Comparison of ENCODE assay signal across 2 cellular contexts in the genomic region with DNA sequence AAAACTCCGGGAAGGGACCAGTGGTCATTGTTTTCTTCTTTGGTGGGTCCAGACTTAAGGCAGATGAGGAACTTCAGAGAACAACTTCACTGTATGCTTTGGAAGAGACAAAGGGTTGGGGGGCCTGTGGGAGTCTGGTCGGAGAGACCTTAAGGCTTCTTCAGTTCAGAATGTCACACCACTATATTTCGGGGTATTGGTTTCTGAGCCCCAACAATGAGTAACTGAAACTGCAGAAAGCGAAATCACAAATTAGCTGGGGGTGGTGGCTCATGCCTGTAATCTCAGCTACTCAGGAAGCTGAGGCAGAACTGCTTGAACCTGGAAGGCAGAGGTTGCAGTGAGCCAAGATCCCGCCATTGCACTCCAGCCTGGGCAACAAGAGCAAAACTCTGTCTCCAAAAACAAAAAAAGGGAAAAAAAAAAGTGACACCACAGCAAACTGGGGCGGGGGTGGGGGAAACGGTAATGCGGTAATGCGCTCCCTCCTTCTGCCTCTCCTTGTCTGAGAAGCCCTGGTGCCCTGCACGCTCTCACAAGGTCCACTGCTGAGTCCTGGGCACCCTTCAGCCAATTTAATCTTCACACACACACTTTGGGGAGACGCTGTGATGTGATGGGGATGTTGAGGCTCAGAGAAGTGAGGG.
TF ChIP-seq lines count a peak whose summit lies in the region.

No MANE protein-coding gene starts in this region.

TF ChIP-seq in SK-N-SH treated with all-trans-retinoic acid at 6 μM for 48 hours, 23 proteins besides CTCF, POLR2A, EP300 and RAD21:
- TF ChIP-seq, protein P1, sequence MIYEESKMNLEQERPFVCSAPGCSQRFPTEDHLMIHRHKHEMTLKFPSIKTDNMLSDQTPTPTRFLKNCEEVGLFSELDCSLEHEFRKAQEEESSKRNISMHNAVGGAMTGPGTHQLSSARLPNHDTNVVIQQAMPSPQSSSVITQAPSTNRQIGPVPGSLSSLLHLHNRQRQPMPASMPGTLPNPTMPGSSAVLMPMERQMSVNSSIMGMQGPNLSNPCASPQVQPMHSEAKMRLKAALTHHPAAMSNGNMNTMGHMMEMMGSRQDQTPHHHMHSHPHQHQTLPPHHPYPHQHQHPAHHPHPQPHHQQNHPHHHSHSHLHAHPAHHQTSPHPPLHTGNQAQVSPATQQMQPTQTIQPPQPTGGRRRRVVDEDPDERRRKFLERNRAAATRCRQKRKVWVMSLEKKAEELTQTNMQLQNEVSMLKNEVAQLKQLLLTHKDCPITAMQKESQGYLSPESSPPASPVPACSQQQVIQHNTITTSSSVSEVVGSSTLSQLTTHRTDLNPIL (CRISPR knock-in tag; IDR thresholded peaks at IDR 0.05; ENCODE audit: low read depth): no peak

TF ChIP-seq in SK-N-SH, 30 proteins besides CTCF, POLR2A, EP300 and RAD21 (continued from another document):
- TF ChIP-seq TEAD4 (IDR thresholded peaks at IDR 0.05; ENCODE audit: borderline replicate concordance, insufficient read depth) (no peak), FOXM1 (IDR thresholded peaks at IDR 0.05; ENCODE audit: low read depth) (no peak), RXRA (IDR thresholded peaks at IDR 0.05; ENCODE audit: borderline replicate concordance, low read depth) (no peak), CHD2 (IDR thresholded peaks at IDR 0.05; ENCODE audit: low read length, partially characterized antibody) (no peak)
